ENCODE assay signal across 9 cellular contexts in genomic region chr3:85592256-85592655, GRCh38.
"Had no signal": no experiment of that assay in that cellular context is flagged by ENCODE, and none has a peak within 500 bp of the region (broad histone marks: within the 10 kb centered on the region; RNA-seq: fewer than 3 reads in every experiment).

No MANE protein-coding gene starts in this region.

- H3K36me3 ChIP-seq: HAP-1 had no signal

- H3K27ac Mint-ChIP-seq: HFFc6, IgD-negative memory B cell had no signal

- H3K9me3 ChIP-seq: HAP-1 had no signal

- H3K27me3 Mint-ChIP-seq: IgD-negative memory B cell had no signal

- H3K4me3 Mint-ChIP-seq: HFFc6, IgD-negative memory B cell had no signal

- H3K4me1 Mint-ChIP-seq: IgD-negative memory B cell had no signal

- H3K36me3 Mint-ChIP-seq: IgD-negative memory B cell had no signal

- H3K9me3 Mint-ChIP-seq: IgD-negative memory B cell had no signal

- H3K4me3 ChIP-seq: GM23248, HAP-1 had no signal

- ATAC-seq: HCT116, HepG2 had no signal

- DNase-seq: GM23248, GOT3, H7, HFFc6 had no signal

- H3K27ac ChIP-seq: GM23248, HL-60 had no signal

- FAIRE-seq: HepG2 had no signal
